16 cellular contexts compared by ENCODE assay signal in the genomic region with DNA sequence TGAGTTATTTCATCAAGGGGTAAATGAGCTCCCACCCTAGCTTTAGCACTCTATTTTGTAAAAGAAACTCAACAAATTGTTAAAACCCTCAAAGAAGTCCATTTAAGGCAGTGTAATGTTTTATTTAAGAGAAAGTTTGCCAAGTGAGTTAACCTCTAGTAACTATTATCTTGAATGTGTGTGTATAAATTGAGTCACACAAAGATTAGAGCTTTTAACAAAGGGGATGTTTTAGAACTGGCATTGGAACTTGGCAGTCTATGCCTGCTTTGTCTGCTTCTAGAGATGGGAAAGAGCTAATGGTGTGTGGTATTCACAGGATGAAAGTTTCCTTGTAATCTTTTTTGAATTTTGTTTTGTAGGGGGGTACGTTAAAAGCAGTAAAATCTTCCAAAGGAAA. TPM values are rescaled to one million over a fixed set of nuclear protein-coding genes. Genes with fewer than 3 reads are reported as not detected.
DNase-seq lines count a peak whose midpoint lies in the region; ATAC-seq, FAIRE-seq and TF ChIP-seq lines count a peak whose summit lies in the region.
"Had no signal": no experiment of that assay in that cellular context is flagged by ENCODE, and none has a peak within 500 bp of the region (broad histone marks: within the 10 kb centered on the region; RNA-seq: fewer than 3 reads in every experiment).

No MANE protein-coding gene starts in this region.

- TF ChIP-seq POLR2A in breast epithelium (IDR thresholded peaks at IDR 0.05): no peak
- no peak for TF ChIP-seq POLR2A in endothelial cell of umbilical vein (IDR thresholded peaks at IDR 0.05; ENCODE audit: low read depth, low read length)

- H2AFZ ChIP-seq in endothelial cell of umbilical vein (ENCODE audit: low read depth, low read length): no peak overlapping the region

- H3K79me2 ChIP-seq in endothelial cell of umbilical vein (ENCODE audit: control insufficient read depth, insufficient read depth, low read length): no peaks in the 10 kb centered on the region

- ATAC-seq in psoas muscle: no peak
- ATAC-seq: PC-3 had no signal

- H3K36me3 ChIP-seq in breast epithelium: no peaks in the 10 kb centered on the region
- peaks cover 3 to 6% of the 10 kb centered on the region in 2 experiments for H3K36me3 ChIP-seq in endothelial cell of umbilical vein (ENCODE audit: control insufficient read depth in 2 of 2, extremely low read depth in 1 of 2, insufficient read depth in 2 of 2, low read length in 2 of 2)
- peaks cover 4 to 73% of the 10 kb centered on the region in 2 donors for H3K36me3 ChIP-seq in psoas muscle (ENCODE audit: insufficient read depth in 1 of 2, low read depth in 1 of 2)

- dilution Hi-C loops in endothelial cell of umbilical vein (cut with MboI; ENCODE audit: extremely low pct_ligation_motif_present, low sequenced_read_pairs): no loop called here

- no TSS peak for BruUV-seq in MCF 10A (replicated peaks; lab: Mats Ljungman, UMichigan)
- BruUV-seq in endothelial cell of umbilical vein (replicated peaks; lab: Mats Ljungman, UMichigan): no TSS peak

- no peak overlapping the region for H3K4me3 Mint-ChIP-seq in MCF 10A (ENCODE audit: unreplicated experiment)
- no peak overlapping the region for H3K4me3 Mint-ChIP-seq in activated naive CD8-positive, alpha-beta T cell treated with anti-CD3 and anti-CD28 coated beads for 36 hours

- peaks cover 0 to 7% of the 10 kb centered on the region in 2 donors for H3K4me1 ChIP-seq in breast epithelium
- peaks cover 13% of the 10 kb centered on the region for H3K4me1 ChIP-seq in endothelial cell of umbilical vein (ENCODE audit: control insufficient read depth, extremely low read depth, insufficient read depth, low read length)
- H3K4me1 ChIP-seq in psoas muscle: peaks cover 20% of the 10 kb centered on the region
- H3K4me1 ChIP-seq: Caco-2 had no signal

- no peaks in the 10 kb centered on the region for H3K9me1 ChIP-seq in endothelial cell of umbilical vein (replicated peaks; ENCODE audit: control insufficient read depth, extremely low read depth, insufficient read depth, low read length)

- peaks cover 11% of the 10 kb centered on the region for H3K4me1 Mint-ChIP-seq in MCF 10A (ENCODE audit: insufficient read depth, unreplicated experiment)
- H3K4me1 Mint-ChIP-seq in activated naive CD8-positive, alpha-beta T cell treated with anti-CD3 and anti-CD28 coated beads for 36 hours: no peaks in the 10 kb centered on the region

- H3K9ac ChIP-seq in endothelial cell of umbilical vein (replicated peaks; ENCODE audit: extremely low read depth, insufficient read depth, low read length): no peak overlapping the region

- H3K9me3 Mint-ChIP-seq in MCF 10A (ENCODE audit: unreplicated experiment): no peaks in the 10 kb centered on the region
- no peaks in the 10 kb centered on the region for H3K9me3 Mint-ChIP-seq in activated naive CD8-positive, alpha-beta T cell treated with anti-CD3 and anti-CD28 coated beads for 36 hours

- no peaks in the 10 kb centered on the region for H4K20me1 ChIP-seq in endothelial cell of umbilical vein (replicated peaks; ENCODE audit: control insufficient read depth, extremely low read depth, insufficient read depth, low read length)

- H3K27ac ChIP-seq in breast epithelium: peak overlapping the region; percentile 8 to 62
- peak overlapping the region; percentile 0 for H3K27ac ChIP-seq in endothelial cell of umbilical vein (ENCODE audit: insufficient read depth, low read depth, low read length)
- peak overlapping the region; percentile 70 for H3K27ac ChIP-seq in psoas muscle

- no peak for FAIRE-seq in endothelial cell of umbilical vein (lab: Jason Lieb, UNC)

- H3K4me3 ChIP-seq in breast epithelium (no peak overlapping the region), endothelial cell of umbilical vein (replicated peaks in 1 of 3; ENCODE audit: insufficient read depth in 1 of 3, low read depth in 1 of 3, low read length in 3 of 3) (no peak overlapping the region), psoas muscle (no peak overlapping the region)

- CTCF ChIA-PET in MCF 10A (lab: Yijun Ruan, JAX): interaction anchor here (0.8 to 4.0 kb wide), 4 partner anchors 10 to 80 kb away, joined by 3 to 37 read pairs (median 6); a partner anchor contains a TSS
- CTCF ChIA-PET in endothelial cell of umbilical vein (lab: Charles Lee): interaction anchor here (1.2 to 1.6 kb wide), 2 partner anchors 32 to 63 kb away, joined by 3 to 8 read pairs; no protein-coding TSS in a partner anchor

- H3K9me3 ChIP-seq in breast epithelium: no peaks in the 10 kb centered on the region
- H3K9me3 ChIP-seq in endothelial cell of umbilical vein (replicated peaks; ENCODE audit: control insufficient read depth, insufficient read depth, low read length): no peaks in the 10 kb centered on the region
- H3K9me3 ChIP-seq in psoas muscle: no peaks in the 10 kb centered on the region
- H3K9me3 ChIP-seq: Caco-2 had no signal

- intact Hi-C loops in breast epithelium (cut with DNase I; ENCODE audit: low total_unique reads) (no loop called here), MCF 10A (cut with micrococcal nuclease) (no loop called here), endothelial cell of umbilical vein (cut with micrococcal nuclease) (no loop called here), psoas muscle (cut with DNase I) (loop anchor here in 1 of 2 donors (5.0 kb wide), 1 partner anchor 33 kb away; a partner anchor contains a TSS)

- peaks cover 82% of the 10 kb centered on the region for H3K36me3 Mint-ChIP-seq in MCF 10A (ENCODE audit: insufficient read depth, unreplicated experiment)
- peaks cover 8% of the 10 kb centered on the region for H3K36me3 Mint-ChIP-seq in activated naive CD8-positive, alpha-beta T cell treated with anti-CD3 and anti-CD28 coated beads for 36 hours

- WGBS in psoas muscle, 3 donors: 94 to 100% (median 96%) methylated on average over 1 of the region's 1 CpG

- H3K27ac Mint-ChIP-seq in MCF 10A (ENCODE audit: low read depth, unreplicated experiment): no peak overlapping the region
- no peak overlapping the region for H3K27ac Mint-ChIP-seq in activated naive CD8-positive, alpha-beta T cell treated with anti-CD3 and anti-CD28 coated beads for 36 hours

- H3K27me3 ChIP-seq in breast epithelium (no peaks in the 10 kb centered on the region), endothelial cell of umbilical vein (ENCODE audit: control insufficient read depth in 2 of 2, insufficient read depth in 2 of 2, low read length in 2 of 2) (no peaks in the 10 kb centered on the region), psoas muscle (ENCODE audit: insufficient read depth in 3 of 3, low read length in 2 of 3) (no peaks in the 10 kb centered on the region)

- DNase-seq in breast epithelium (ENCODE audit: low spot score in 2 of 2) (no peak), MCF 10A (ENCODE audit: unreplicated experiment) (no peak), endothelial cell of umbilical vein (ENCODE audit: low read depth, low spot score) (peak; percentile 62), psoas muscle (no peak), DMS153 treated with DMSO at 0.1 percent for 48 hours (lab: John Stamatoyannopoulos, UW; ENCODE audit: unreplicated experiment) (no peak), NCI-H2081 treated with DMSO at 0.1 percent for 48 hours (lab: John Stamatoyannopoulos, UW) (no peak), islet precursor cell (no peak)
- DNase-seq in activated naive CD8-positive, alpha-beta T cell treated with anti-CD3 and anti-CD28 coated beads for 36 hours: no peak
- DNase-seq: DMS53, H7, KBM-7, NCI-H1048, NCI-H146, NCI-H345, PC-3 had no signal

- H3K4me2 ChIP-seq in endothelial cell of umbilical vein (ENCODE audit: insufficient read depth, low read length): no peak overlapping the region

- POLR2A ChIA-PET in MCF 10A (lab: Yijun Ruan, JAX) (interaction anchor here (0.7 kb wide), 2 partner anchors 20 to 31 kb away, joined by 3 read pairs; no protein-coding TSS in a partner anchor), endothelial cell of umbilical vein (lab: Charles Lee) (no interaction called here)

- H3K27me3 Mint-ChIP-seq in MCF 10A (ENCODE audit: insufficient read depth, unreplicated experiment): no peaks in the 10 kb centered on the region
- no peaks in the 10 kb centered on the region for H3K27me3 Mint-ChIP-seq in activated naive CD8-positive, alpha-beta T cell treated with anti-CD3 and anti-CD28 coated beads for 36 hours

- TF ChIP-seq CTCF in breast epithelium (IDR thresholded peaks at IDR 0.05): no peak
- no peak for TF ChIP-seq CTCF in MCF 10A (IDR thresholded peaks at IDR 0.05; ENCODE audit: unreplicated experiment)
- no peak for TF ChIP-seq CTCF in endothelial cell of umbilical vein (IDR thresholded peaks at IDR 0.05; ENCODE audit: extremely low read depth in 1 of 2, insufficient read depth in 1 of 2, low read depth in 1 of 2, low read length in 2 of 2)
- no peak for TF ChIP-seq CTCF in psoas muscle (IDR thresholded peaks at IDR 0.05)

RNA-seq across cellular contexts. Expression of a gene that starts 33.2 kb away (rescaled TPM):
- 10 to 100 TPM; 61.3 to 85.0 (median 66.5) TPM for total RNA-seq in breast epithelium
- 57.8 and 59.0 TPM in 2 replicates for total RNA-seq in MCF 10A (2022)
- total RNA-seq in endothelial cell of umbilical vein: 52.6 and 55.7 TPM in 2 replicates
- polyA plus RNA-seq in endothelial cell of umbilical vein: 15.8 and 19.0 TPM in 2 replicates
- 22.6 and 24.9 TPM in 2 replicates for polyA plus RNA-seq in endothelial cell of umbilical vein (2011; cell fraction: cytosol; rRNA removed)
- polyA plus RNA-seq in endothelial cell of umbilical vein (2011; cell fraction: nucleus; rRNA removed): 52.1 and 60.9 TPM in 2 replicates
- 24.6 and 31.8 TPM in 2 replicates for polyA plus RNA-seq in endothelial cell of umbilical vein (2012)
- polyA minus RNA-seq in endothelial cell of umbilical vein: 70.9 and 72.3 TPM in 2 replicates
- polyA minus RNA-seq in endothelial cell of umbilical vein (2011; cell fraction: cytosol; rRNA and poly(A)+ RNA removed): 26.2 TPM
- 43.6 and 55.2 TPM in 2 replicates for polyA minus RNA-seq in endothelial cell of umbilical vein (2011; cell fraction: nucleus; rRNA and poly(A)+ RNA removed)
- 10 to 100 TPM; 49.0 to 58.3 (median 54.1) TPM for total RNA-seq in psoas muscle
- 10 to 100 TPM; 11.7 to 52.7 (median 28.9) TPM for polyA plus RNA-seq in psoas muscle
- 10 to 100 TPM; 38.0 to 39.8 TPM for total RNA-seq in activated naive CD8-positive, alpha-beta T cell treated with anti-CD3 and anti-CD28 coated beads for 36 hours

RNA-seq across cellular contexts. Expression of a gene that starts 47.6 kb away (rescaled TPM):
- total RNA-seq in breast epithelium (10 to 100 TPM; 16.6 to 31.0 (median 23.3) TPM), MCF 10A (2022) (37.2 and 38.9 TPM in 2 replicates), endothelial cell of umbilical vein (34.2 and 37.4 TPM in 2 replicates), psoas muscle (10 to 100 TPM; 35.9 to 57.6 (median 36.9) TPM)
- polyA plus RNA-seq in endothelial cell of umbilical vein (37.9 and 41.4 TPM in 2 replicates), psoas muscle (10 to 100 TPM; 10.8 to 50.3 (median 23.5) TPM)
- polyA plus RNA-seq in endothelial cell of umbilical vein (2011; cell fraction: cytosol; rRNA removed): 28.2 and 28.6 TPM in 2 replicates
- polyA plus RNA-seq in endothelial cell of umbilical vein (2011; cell fraction: nucleus; rRNA removed): 29.0 and 32.1 TPM in 2 replicates
- polyA plus RNA-seq in endothelial cell of umbilical vein (2012): 24.5 and 25.4 TPM in 2 replicates
- polyA minus RNA-seq in endothelial cell of umbilical vein: 41.0 and 46.1 TPM in 2 replicates
- 17.6 TPM for polyA minus RNA-seq in endothelial cell of umbilical vein (2011; cell fraction: cytosol; rRNA and poly(A)+ RNA removed)
- 18.1 and 25.7 TPM in 2 replicates for polyA minus RNA-seq in endothelial cell of umbilical vein (2011; cell fraction: nucleus; rRNA and poly(A)+ RNA removed)
- 10 to 100 TPM; 32.7 to 34.3 TPM for total RNA-seq in activated naive CD8-positive, alpha-beta T cell treated with anti-CD3 and anti-CD28 coated beads for 36 hours

RNA-seq across cellular contexts. Expression of a gene that starts 53.2 kb away (rescaled TPM):
- total RNA-seq in breast epithelium: 1 to 10 TPM in 1 of 3 donors, under 1 TPM in 2; 0.88 to 2.7 (median 0.98) TPM
- total RNA-seq in MCF 10A (2022): 0.77 and 0.81 TPM in 2 replicates
- total RNA-seq in endothelial cell of umbilical vein: 4.0 and 4.4 TPM in 2 replicates
- 4.8 and 5.3 TPM in 2 replicates for polyA plus RNA-seq in endothelial cell of umbilical vein
- 4.3 and 4.5 TPM in 2 replicates for polyA plus RNA-seq in endothelial cell of umbilical vein (2011; cell fraction: cytosol; rRNA removed)
- 5.3 and 6.5 TPM in 2 replicates for polyA plus RNA-seq in endothelial cell of umbilical vein (2011; cell fraction: nucleus; rRNA removed)
- polyA plus RNA-seq in endothelial cell of umbilical vein (2012): 2.4 and 3.5 TPM in 2 replicates
- 5.2 and 9.2 TPM in 2 replicates for polyA minus RNA-seq in endothelial cell of umbilical vein
- not detected for polyA minus RNA-seq in endothelial cell of umbilical vein (2011; cell fraction: cytosol; rRNA and poly(A)+ RNA removed)
- 1.1 and 1.9 TPM in 2 replicates for polyA minus RNA-seq in endothelial cell of umbilical vein (2011; cell fraction: nucleus; rRNA and poly(A)+ RNA removed)
- 1 to 10 TPM; 1.3 to 6.6 (median 3.1) TPM for total RNA-seq in psoas muscle
- polyA plus RNA-seq in psoas muscle: 1 to 10 TPM in 2 of 3 donors, under 1 TPM in 1; 0.85 to 3.4 (median 1.5) TPM
- 1 to 10 TPM; 3.5 to 4.0 TPM for total RNA-seq in activated naive CD8-positive, alpha-beta T cell treated with anti-CD3 and anti-CD28 coated beads for 36 hours

RNA-seq across cellular contexts. Expression of a gene that starts 54.1 kb away (rescaled TPM):
- total RNA-seq in breast epithelium: under 1 TPM in 1 of 3 donors, not detected in 2; 0.64 TPM
- 10.8 and 12.2 TPM in 2 replicates for total RNA-seq in MCF 10A (2022)
- 13.3 and 13.6 TPM in 2 replicates for total RNA-seq in endothelial cell of umbilical vein
- polyA plus RNA-seq in endothelial cell of umbilical vein: 5.5 and 8.1 TPM in 2 replicates
- polyA plus RNA-seq in endothelial cell of umbilical vein (2011; cell fraction: cytosol; rRNA removed): 10.0 and 11.7 TPM in 2 replicates
- 12.0 and 14.4 TPM in 2 replicates for polyA plus RNA-seq in endothelial cell of umbilical vein (2011; cell fraction: nucleus; rRNA removed)
- polyA plus RNA-seq in endothelial cell of umbilical vein (2012): 3.0 and 8.6 TPM in 2 replicates
- polyA minus RNA-seq in endothelial cell of umbilical vein: 9.1 and 9.4 TPM in 2 replicates
- 4.9 TPM for polyA minus RNA-seq in endothelial cell of umbilical vein (2011; cell fraction: cytosol; rRNA and poly(A)+ RNA removed)
- polyA minus RNA-seq in endothelial cell of umbilical vein (2011; cell fraction: nucleus; rRNA and poly(A)+ RNA removed): 5.6 and 11.3 TPM in 2 replicates
- total RNA-seq in psoas muscle: not detected
- polyA plus RNA-seq in psoas muscle: under 1 TPM in 1 of 3 donors, not detected in 2; 0.12 TPM
- total RNA-seq in activated naive CD8-positive, alpha-beta T cell treated with anti-CD3 and anti-CD28 coated beads for 36 hours: 1 to 10 TPM; 8.4 to 8.7 TPM

Comparison
In these comparisons a context has a peak if more than half of its experiments do, and no peak if none do; other contexts are left out.
1. H3K27ac ChIP-seq: peak in every context shown above with its lines; median percentile 70 in psoas muscle; 35 in breast epithelium; 0 in endothelial cell of umbilical vein.